15 cellular contexts compared by ENCODE assay signal in genomic region chr2:222296911-222297599, GRCh38. TPM values are rescaled to one million over a fixed set of nuclear protein-coding genes. Genes with fewer than 3 reads are reported as not detected.
A peak's percentile ranks its signal among the peaks of the same experiment; 100 is the strongest.
DNase-seq lines count a peak whose midpoint lies in the region; ATAC-seq and TF ChIP-seq lines count a peak whose summit lies in the region.
"Had no signal": no experiment of that assay in that cellular context is flagged by ENCODE, and none has a peak within 500 bp of the region (broad histone marks: within the 10 kb centered on the region; RNA-seq: fewer than 3 reads in every experiment).

No MANE protein-coding gene starts in this region.

- no peak for TF ChIP-seq CTCF in AG04449 (IDR thresholded peaks at IDR 0.05; ENCODE audit: insufficient read depth, low read length, missing control alignments)
- TF ChIP-seq CTCF in HFFc6 (IDR thresholded peaks at IDR 0.05), result no peak

- no peak for ATAC-seq in activated CD8-positive, alpha-beta memory T cell treated with anti-CD3 and anti-CD28 coated beads, Interleukin-2, amount 10 ng/mL, durations not matched to agents 7 days and 5 days
- no peak for ATAC-seq in HG02571 (IDR thresholded peaks at IDR 0.05; ENCODE audit: unreplicated experiment)
- ATAC-seq: right cardiac atrium had no signal

- peak overlapping the region; percentile 97 for H3K4me3 Mint-ChIP-seq in HFFc6
- no peak overlapping the region for H3K4me3 Mint-ChIP-seq in activated CD8-positive, alpha-beta memory T cell treated with anti-CD3 and anti-CD28 coated beads, Interleukin-2, amount 10 ng/mL, durations not matched to agents 7 days and 5 days

- no peak overlapping the region for H2BK120ac ChIP-seq in mesendoderm (ENCODE audit: low read depth, low read length)

- H3K9ac ChIP-seq in mesendoderm (ENCODE audit: low read length), result no peak overlapping the region

- no peaks in the 10 kb centered on the region for H3K4me1 ChIP-seq in mesendoderm (ENCODE audit: control insufficient read depth, low read depth, low read length)
- peaks cover 4% of the 10 kb centered on the region for H3K4me1 ChIP-seq in HAP-1

- H3K27ac ChIP-seq in mesendoderm (ENCODE audit: low read depth, low read length), result no peak overlapping the region
- H3K27ac ChIP-seq: uterus had no signal

- no peak overlapping the region for H3K18ac ChIP-seq in mesendoderm (ENCODE audit: low read length)

- H2BK5ac ChIP-seq in mesendoderm (ENCODE audit: low read length), result no peak overlapping the region

- H3K79me1 ChIP-seq in mesendoderm (ENCODE audit: low read length), result no peaks in the 10 kb centered on the region

- no peaks in the 10 kb centered on the region for H3K79me2 ChIP-seq in mesendoderm (ENCODE audit: control insufficient read depth, insufficient read depth, low read length)

- peaks cover 92% of the 10 kb centered on the region for H3K27me3 ChIP-seq in mesendoderm (ENCODE audit: insufficient read depth, low read length, poor library complexity)
- H3K27me3 ChIP-seq in HAP-1 (ENCODE audit: low read depth), result no peaks in the 10 kb centered on the region; the same call in 1 of the 2 replicates

- H3K4me3 ChIP-seq in AG04449 (ENCODE audit: low read depth, low read length) (peak overlapping the region; percentile 70), mesendoderm (ENCODE audit: low read length) (no peak overlapping the region), HAP-1 (no peak overlapping the region)
- H3K4me3 ChIP-seq: uterus had no signal

- no peaks in the 10 kb centered on the region for H3K9me3 ChIP-seq in HAP-1
- H3K9me3 ChIP-seq: uterus had no signal

- CTCF ChIA-PET in AG04449 (lab: Yijun Ruan, JAX), result no interaction called here
- CTCF ChIA-PET in activated CD8-positive, alpha-beta memory T cell treated with anti-CD3 and anti-CD28 coated beads, Interleukin-2, amount 10 ng/mL, durations not matched to agents 7 days and 5 days (lab: Charles Lee), result interaction anchor here (1.0 to 2.2 kb wide), 3 partner anchors 17 to 25 kb away, joined by 3 to 7 read pairs (median 4); no protein-coding TSS in a partner anchor

- H3K4me2 ChIP-seq in mesendoderm (ENCODE audit: low read length), result no peak overlapping the region

- H3K27me3 Mint-ChIP-seq in HFFc6 (ENCODE audit: insufficient read depth), result peaks cover 3% of the 10 kb centered on the region; the same call in 1 of the 2 replicates
- peaks cover 96% of the 10 kb centered on the region for H3K27me3 Mint-ChIP-seq in activated CD8-positive, alpha-beta memory T cell treated with anti-CD3 and anti-CD28 coated beads, Interleukin-2, amount 10 ng/mL, durations not matched to agents 7 days and 5 days

- H3K4ac ChIP-seq in mesendoderm (ENCODE audit: low read depth, low read length), result no peak overlapping the region

- H3K4me1 Mint-ChIP-seq in HFFc6 (ENCODE audit: low read depth), result peaks cover 62% of the 10 kb centered on the region
- H3K4me1 Mint-ChIP-seq in activated CD8-positive, alpha-beta memory T cell treated with anti-CD3 and anti-CD28 coated beads, Interleukin-2, amount 10 ng/mL, durations not matched to agents 7 days and 5 days, result peaks cover 15% of the 10 kb centered on the region

- no peak overlapping the region for H2BK15ac ChIP-seq in mesendoderm (replicated peaks; ENCODE audit: low read depth)

- in situ Hi-C loops in HAP-1 (cut with MboI; ENCODE audit: low sequenced_read_pairs), result no loop called here

- H3K56ac ChIP-seq in mesendoderm (ENCODE audit: low read length), result peak overlapping the region; percentile 37

- peaks cover 39% of the 10 kb centered on the region for H3K36me3 Mint-ChIP-seq in HFFc6 (ENCODE audit: low read depth)
- peaks cover 3% of the 10 kb centered on the region for H3K36me3 Mint-ChIP-seq in activated CD8-positive, alpha-beta memory T cell treated with anti-CD3 and anti-CD28 coated beads, Interleukin-2, amount 10 ng/mL, durations not matched to agents 7 days and 5 days

- H3K23ac ChIP-seq in mesendoderm (ENCODE audit: low read length), result peak overlapping the region; percentile 15

- peak overlapping the region; percentile 93 for H3K27ac Mint-ChIP-seq in HFFc6
- H3K27ac Mint-ChIP-seq in activated CD8-positive, alpha-beta memory T cell treated with anti-CD3 and anti-CD28 coated beads, Interleukin-2, amount 10 ng/mL, durations not matched to agents 7 days and 5 days, result no peak overlapping the region

- no peak overlapping the region for H4K5ac ChIP-seq in mesendoderm (ENCODE audit: low read length)

- H4K8ac ChIP-seq in mesendoderm (ENCODE audit: low read depth, low read length), result no peak overlapping the region

- no peaks in the 10 kb centered on the region for H3K9me3 Mint-ChIP-seq in HFFc6
- H3K9me3 Mint-ChIP-seq in activated CD8-positive, alpha-beta memory T cell treated with anti-CD3 and anti-CD28 coated beads, Interleukin-2, amount 10 ng/mL, durations not matched to agents 7 days and 5 days (ENCODE audit: low read depth), result no peaks in the 10 kb centered on the region

- WGBS in mesendoderm (ENCODE audit: extremely low coverage, insufficient coverage, low lambda C conversion rate), result no CpG with 5 or more reads among the region's 36 CpGs

- H3K36me3 ChIP-seq in mesendoderm (ENCODE audit: control insufficient read depth, insufficient read depth, low read length) (no peaks in the 10 kb centered on the region), HAP-1 (replicated peaks) (no peaks in the 10 kb centered on the region)
- H3K36me3 ChIP-seq: uterus had no signal

- POLR2A ChIA-PET in AG04449 (lab: Yijun Ruan, JAX), result interaction anchor here (0.8 kb wide), 1 partner anchor 21 kb away, joined by 3 read pairs; no protein-coding TSS in a partner anchor

- DNase-seq in AG04449 (ENCODE audit: low read depth, low spot score) (no peak), HFFc6 (peak; percentile 56), amniotic stem cell (lab: John Stamatoyannopoulos, UW) (peak; percentile 50), mesendoderm (no peak), DMS153 treated with DMSO at 0.1 percent for 48 hours (lab: John Stamatoyannopoulos, UW; ENCODE audit: unreplicated experiment) (no peak), HAP-1 (ENCODE audit: low spot score in 2 of 2) (no peak)
- DNase-seq in activated CD8-positive, alpha-beta memory T cell treated with anti-CD3 and anti-CD28 coated beads, Interleukin-2, amount 10 ng/mL, durations not matched to agents 7 days and 5 days, result no peak
- DNase-seq: AML-193, GOT3, NCI-H2107, SW 1271, uterus had no signal

- no peak overlapping the region for H2AK5ac ChIP-seq in mesendoderm (ENCODE audit: low read length)

RNA-seq across cellular contexts. Expression of gene PAX3, which starts 1.7 kb away (rescaled TPM):
- 10 to 100 TPM; 13.2 to 20.7 (median 16.4) TPM for total RNA-seq in HFFc6 (2021; fragmentation: NEBNext Ultra II Directional; extraction: Animal tissue kit (Norgen Biotek cat#: 25700))
- 0.08 TPM for polyA plus RNA-seq in mesendoderm (2013, experiment 1 of 2)
- polyA plus RNA-seq in mesendoderm (2013, experiment 2 of 2), result 0.03 TPM
- not detected for total RNA-seq in activated CD8-positive, alpha-beta memory T cell treated with anti-CD3 and anti-CD28 coated beads, Interleukin-2, amount 10 ng/mL, durations not matched to agents 7 days and 5 days
- total RNA-seq: activated CD8-positive, alpha-beta memory T cell treated with anti-CD3 and anti-CD28 coated beads for 36 hours; uterus had no signal

Comparison
In these comparisons a context has a peak if more than half of its experiments do, and no peak if none do; other contexts are left out.
1. DNase-seq: peak in HFFc6 (single experiment) and amniotic stem cell (single experiment); none in AG04449 (single experiment), mesendoderm (single experiment), DMS153 treated with DMSO at 0.1 percent for 48 hours (single experiment), HAP-1 (0 of 2) and activated CD8-positive, alpha-beta memory T cell treated with anti-CD3 and anti-CD28 coated beads, Interleukin-2, amount 10 ng/mL, durations not matched to agents 7 days and 5 days (single experiment).
2. RNA of gene PAX3, which starts 1.7 kb away (total RNA-seq): 13.2 to 20.7 TPM in HFFc6; not detected in activated CD8-positive, alpha-beta memory T cell treated with anti-CD3 and anti-CD28 coated beads, Interleukin-2, amount 10 ng/mL, durations not matched to agents 7 days and 5 days; every median in the first group is over 10 times any median in the second.